In genomic region chr13:99228737-99229691, GRCh38 we compare ENCODE assay signal across 8 cellular contexts. TPM values are rescaled to one million over a fixed set of nuclear protein-coding genes. Genes with fewer than 3 reads are reported as not detected.
A peak's percentile ranks its signal among the peaks of the same experiment; 100 is the strongest.
DNase-seq lines count a peak whose midpoint lies in the region; ATAC-seq and TF ChIP-seq lines count a peak whose summit lies in the region.

No MANE protein-coding gene starts in this region.

- TF ChIP-seq CTCF in sigmoid colon (IDR thresholded peaks at IDR 0.05), result no peak

- peak overlapping the region; percentile 55 for H3K27ac Mint-ChIP-seq in activated T-cell treated with anti-CD3 and anti-CD28 coated beads, Interleukin-2, amount 50 U/mL, for 72 hours
- peak overlapping the region; percentile 29 for H3K27ac Mint-ChIP-seq in memory B cell

- H3K4me3 ChIP-seq in sigmoid colon, result no peak overlapping the region

- no peak for TF ChIP-seq POLR2A in sigmoid colon (IDR thresholded peaks at IDR 0.05)

- no peak for TF ChIP-seq EP300 in sigmoid colon (IDR thresholded peaks at IDR 0.05)

- ATAC-seq in GM21423 (IDR thresholded peaks at IDR 0.05; ENCODE audit: unreplicated experiment) (peak; percentile 87), HG03571 (IDR thresholded peaks at IDR 0.05; ENCODE audit: unreplicated experiment) (peak; percentile 82), memory B cell (ENCODE audit: low read depth) (peak; percentile 84)
- ATAC-seq in activated T-cell treated with anti-CD3 and anti-CD28 coated beads, Interleukin-2, amount 50 U/mL, for 72 hours (replicated peaks in 1 of 2), result peak; percentile 73 to 78

- WGBS in sigmoid colon, 2 donors, result 46 to 65% methylated on average over 13 of the region's 13 CpGs

- no peaks in the 10 kb centered on the region for H3K27me3 Mint-ChIP-seq in activated T-cell treated with anti-CD3 and anti-CD28 coated beads, Interleukin-2, amount 50 U/mL, for 72 hours (ENCODE audit: low read depth)
- H3K27me3 Mint-ChIP-seq in memory B cell, result no peaks in the 10 kb centered on the region

- peak overlapping the region; percentile 80 to 85 for H3K4me3 Mint-ChIP-seq in activated T-cell treated with anti-CD3 and anti-CD28 coated beads, Interleukin-2, amount 50 U/mL, for 72 hours
- peak overlapping the region; percentile 85 for H3K4me3 Mint-ChIP-seq in memory B cell

- no peaks in the 10 kb centered on the region for H3K27me3 ChIP-seq in sigmoid colon

- peaks cover 0 to 31% (median 16%) of the 10 kb centered on the region in 4 donors for H3K4me1 ChIP-seq in sigmoid colon

- H3K4me1 Mint-ChIP-seq in activated T-cell treated with anti-CD3 and anti-CD28 coated beads, Interleukin-2, amount 50 U/mL, for 72 hours (ENCODE audit: low read depth), result peaks cover 76% of the 10 kb centered on the region
- peaks cover 46% of the 10 kb centered on the region for H3K4me1 Mint-ChIP-seq in memory B cell

- DNase-seq in GM04503 (ENCODE audit: low read depth), result peak; percentile 91
- DNase-seq in activated T-cell treated with anti-CD3 and anti-CD28 coated beads, Interleukin-2, amount 50 U/mL, for 72 hours, result no peak
- peak; percentile 35 to 61 for DNase-seq in memory B cell (ENCODE audit: low spot score in 2 of 2)
- DNase-seq in NCI-H774 (lab: John Stamatoyannopoulos, UW), result no peak
- no peak for DNase-seq in stimulated activated CD4-positive, alpha-beta T cell treated with anti-CD3 and anti-CD28 coated beads, Interleukin-4, amount 100 ng/mL, for 24 hours
- DNase-seq in sigmoid colon, result no peak

- H3K9me3 ChIP-seq in sigmoid colon, result no peaks in the 10 kb centered on the region

- no peaks in the 10 kb centered on the region for H3K9me3 Mint-ChIP-seq in activated T-cell treated with anti-CD3 and anti-CD28 coated beads, Interleukin-2, amount 50 U/mL, for 72 hours
- H3K9me3 Mint-ChIP-seq in memory B cell, result no peaks in the 10 kb centered on the region

- peaks cover 4 to 7% of the 10 kb centered on the region in 2 donors for H3K36me3 Mint-ChIP-seq in activated T-cell treated with anti-CD3 and anti-CD28 coated beads, Interleukin-2, amount 50 U/mL, for 72 hours (ENCODE audit: insufficient read depth in 2 of 2)
- H3K36me3 Mint-ChIP-seq in memory B cell, result peaks cover 5% of the 10 kb centered on the region

- no peaks in the 10 kb centered on the region for H3K36me3 ChIP-seq in sigmoid colon

- peak overlapping the region in 1 of 4 donors; percentile 56 for H3K27ac ChIP-seq in sigmoid colon

- intact Hi-C loops in sigmoid colon (cut with DNase I), result no loop called here

RNA-seq across cellular contexts. Expression of gene UBAC2, which starts 28.4 kb away (rescaled TPM):
- 10 to 100 TPM; 76.7 to 80.3 TPM for total RNA-seq in activated T-cell treated with anti-CD3 and anti-CD28 coated beads, Interleukin-2, amount 50 U/mL, for 72 hours
- 10 to 100 TPM; 47.4 to 54.6 (median 49.2) TPM for total RNA-seq in sigmoid colon
- polyA plus RNA-seq in sigmoid colon, result 10 to 100 TPM; 31.8 to 73.9 (median 43.0) TPM

RNA-seq across cellular contexts. Expression of gene GPR18, which starts 29.2 kb away (rescaled TPM):
- 10 to 100 TPM; 12.4 to 17.3 TPM for total RNA-seq in activated T-cell treated with anti-CD3 and anti-CD28 coated beads, Interleukin-2, amount 50 U/mL, for 72 hours
- under 1 TPM in 1 of 4 donors, not detected in 3; 0.83 TPM for total RNA-seq in sigmoid colon
- polyA plus RNA-seq in sigmoid colon, result 1 to 10 TPM in 1 of 3 donors, not detected in 2; 7.5 TPM

Comparison
In these comparisons a context has a peak if more than half of its experiments do, and no peak if none do; other contexts are left out.
1. DNase-seq: peak in GM04503 (single experiment) and memory B cell (2 of 2); none in activated T-cell treated with anti-CD3 and anti-CD28 coated beads, Interleukin-2, amount 50 U/mL, for 72 hours (0 of 2), NCI-H774 (single experiment), stimulated activated CD4-positive, alpha-beta T cell treated with anti-CD3 and anti-CD28 coated beads, Interleukin-4, amount 100 ng/mL, for 24 hours (single experiment) and sigmoid colon (single experiment).
2. RNA of gene GPR18, which starts 29.2 kb away (total RNA-seq): 12.4 to 17.3 TPM in activated T-cell treated with anti-CD3 and anti-CD28 coated beads, Interleukin-2, amount 50 U/mL, for 72 hours; 0.83 TPM in sigmoid colon; every median in the first group is over 4 times any median in the second.
3. Peak in every context shown above with its lines, with median percentiles within 50 percentile points of each other: ATAC-seq.